In the genomic region with DNA sequence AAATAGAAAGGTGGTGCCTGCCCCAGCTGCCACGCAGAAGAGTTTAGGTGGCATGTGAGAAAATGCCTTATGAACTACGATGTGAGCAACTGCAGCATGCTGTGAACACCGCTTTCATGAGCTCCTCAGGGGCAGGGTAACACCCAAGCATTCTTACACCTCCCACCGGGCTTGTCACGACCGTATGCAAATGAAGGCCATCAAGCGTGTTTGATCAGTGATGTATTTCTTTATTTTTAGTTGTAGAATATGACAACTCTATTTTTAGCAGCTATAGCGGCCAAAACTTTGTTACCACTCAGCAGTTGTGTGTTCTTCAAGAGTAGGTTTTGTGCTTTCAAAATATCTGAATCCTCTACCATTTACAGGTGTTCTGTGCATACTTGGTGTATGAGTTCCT, we compare ENCODE assay signal across 5 cellular contexts. TPM values are rescaled to one million over a fixed set of nuclear protein-coding genes. Genes with fewer than 3 reads are reported as not detected.
"Had no signal": no experiment of that assay in that cellular context is flagged by ENCODE, and none has a peak within 500 bp of the region (broad histone marks: within the 10 kb centered on the region; RNA-seq: fewer than 3 reads in every experiment).

No MANE protein-coding gene starts in this region.

RNA-seq across cellular contexts. Expression of a gene that starts 58.1 kb away (rescaled TPM):
- total RNA-seq: activated CD4-positive, alpha-beta memory T cell treated with anti-CD3 and anti-CD28 coated beads for 36 hours; activated naive CD4-positive, alpha-beta T cell treated with anti-CD3 and anti-CD28 coated beads, Interleukin-2, amount 50 U/mL, for 72 hours; activated T-helper 1 cell treated with anti-CD3 and anti-CD28 coated beads, Interleukin-12 subunit alpha, Interleukin-12 subunit beta, Interleukin-2, Interleukin-4 antibody, amounts not matched to agents 30 ng/mL and 10 ng/mL and 1 ng/mL, durations not matched to agents 14 hours and 24 hours and 36 hours; foreskin keratinocyte; mammary epithelial cell had no signal
